10 cellular contexts compared by ENCODE assay signal in the genomic region with DNA sequence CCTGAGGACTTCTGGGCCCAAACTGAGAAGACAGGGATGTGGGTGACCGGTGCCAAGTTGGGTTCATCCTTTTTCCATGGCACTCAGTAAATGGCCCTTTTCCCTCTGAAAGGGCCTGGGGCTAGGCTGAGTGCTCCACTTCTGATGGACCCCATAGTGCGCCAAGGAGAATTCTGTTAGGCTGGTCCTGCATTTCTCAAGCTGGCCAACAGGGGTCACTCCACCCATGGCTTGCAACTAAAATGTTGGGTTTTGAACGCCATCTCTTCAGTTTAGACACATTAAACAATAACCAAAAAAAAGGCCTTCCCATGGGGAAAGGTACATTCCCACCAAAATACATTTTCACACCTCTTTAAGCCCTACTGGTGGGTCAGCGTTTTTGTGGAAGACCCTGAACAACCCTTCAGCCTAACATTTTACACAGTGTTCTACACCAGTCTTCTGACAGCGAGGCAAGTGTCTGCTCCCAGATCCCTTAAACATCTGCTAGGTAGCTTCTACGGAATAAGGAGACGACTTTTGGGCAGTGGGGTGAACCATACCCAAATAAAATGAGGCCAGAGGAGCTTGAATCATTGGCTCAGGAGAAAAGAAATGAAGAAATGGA. TPM values are rescaled to one million over a fixed set of nuclear protein-coding genes. Genes with fewer than 3 reads are reported as not detected.
A peak's percentile ranks its signal among the peaks of the same experiment; 100 is the strongest.
DNase-seq lines count a peak whose midpoint lies in the region; ATAC-seq and TF ChIP-seq lines count a peak whose summit lies in the region.
"Had no signal": no experiment of that assay in that cellular context is flagged by ENCODE, and none has a peak within 500 bp of the region (broad histone marks: within the 10 kb centered on the region; RNA-seq: fewer than 3 reads in every experiment).

No MANE protein-coding gene starts in this region.

- no peak overlapping the region for H3K4me2 ChIP-seq in DOHH2 (ENCODE audit: low read length)

- H3K4me1 ChIP-seq in DOHH2 (ENCODE audit: control insufficient read depth, low read length) (no peaks in the 10 kb centered on the region), breast epithelium (peaks cover 5 to 10% of the 10 kb centered on the region in 2 donors), neutrophil (ENCODE audit: control insufficient read depth in 1 of 2, insufficient read depth in 1 of 2, low read depth in 1 of 2, low read length in 1 of 2) (no peaks in the 10 kb centered on the region)

- TF ChIP-seq POLR2A in breast epithelium (IDR thresholded peaks at IDR 0.05) = no peak

- H3K4me3 ChIP-seq in DOHH2 (ENCODE audit: low read length) (no peak overlapping the region), breast epithelium (no peak overlapping the region), neutrophil (ENCODE audit: low read depth in 1 of 2, low read length in 1 of 2) (no peak overlapping the region)

- TF ChIP-seq EP300 in Ishikawa (IDR thresholded peaks at IDR 0.05; ENCODE audit: borderline replicate concordance) = no peak

- no peaks in the 10 kb centered on the region for H4K20me1 ChIP-seq in DOHH2 (ENCODE audit: control insufficient read depth, insufficient read depth, low read depth, low read length)

- ATAC-seq in HG03460 (IDR thresholded peaks at IDR 0.05; ENCODE audit: unreplicated experiment) (no peak), HG02798 (IDR thresholded peaks at IDR 0.05; ENCODE audit: poor library complexity, unreplicated experiment) (no peak), HG03095 (IDR thresholded peaks at IDR 0.05; ENCODE audit: unreplicated experiment) (no peak)

- H3K27ac ChIP-seq in DOHH2 (ENCODE audit: low read depth, low read length) = no peak overlapping the region
- H3K27ac ChIP-seq in breast epithelium = no peak overlapping the region
- no peak overlapping the region for H3K27ac ChIP-seq in neutrophil

- no peaks in the 10 kb centered on the region for H3K79me2 ChIP-seq in DOHH2 (ENCODE audit: control insufficient read depth, low read length)

- TF ChIP-seq CTCF in DOHH2 (IDR thresholded peaks at IDR 0.05; ENCODE audit: low read depth, low read length, poor library complexity, severe bottlenecking) (peak; percentile 88), breast epithelium (IDR thresholded peaks at IDR 0.05) (peak; percentile 16 to 30 (median 18)), neutrophil (IDR thresholded peaks at IDR 0.05) (peak; percentile 35)

- DNase-seq in breast epithelium (ENCODE audit: low spot score in 2 of 2) = no peak
- no peak for DNase-seq in activated effector memory CD4-positive, alpha-beta T cell treated with Interleukin-2 at 50 U/mL for 16 hours

- H3K9me3 ChIP-seq in DOHH2 (ENCODE audit: control insufficient read depth, insufficient read depth, low read length) (peaks cover 5% of the 10 kb centered on the region; the same call in 1 of the 2 replicates), breast epithelium (no peaks in the 10 kb centered on the region), neutrophil (no peaks in the 10 kb centered on the region)

- H3K9me2 ChIP-seq in DOHH2 (replicated peaks; ENCODE audit: control insufficient read depth, low read length) = no peaks in the 10 kb centered on the region

- intact Hi-C loops in breast epithelium (cut with DNase I; ENCODE audit: low total_unique reads) = loop anchor here (2.0 kb wide), 1 partner anchor 17 kb away; no protein-coding TSS in a partner anchor

- H3K27me3 ChIP-seq in DOHH2 (ENCODE audit: control insufficient read depth, low read length) (peaks cover 8% of the 10 kb centered on the region), breast epithelium (peaks cover 0 to 3% of the 10 kb centered on the region in 2 donors), neutrophil (peaks cover 81% of the 10 kb centered on the region)

- H3K36me3 ChIP-seq in DOHH2 (ENCODE audit: control insufficient read depth, low read length) (no peaks in the 10 kb centered on the region), breast epithelium (no peaks in the 10 kb centered on the region), neutrophil (no peaks in the 10 kb centered on the region)

- H3F3A ChIP-seq in DOHH2 (ENCODE audit: control insufficient read depth, insufficient read depth) = no peaks in the 10 kb centered on the region

- TF ChIP-seq RAD21 in Ishikawa (IDR thresholded peaks at IDR 0.05; ENCODE audit: low read depth) = peak; percentile 57

TF ChIP-seq in Ishikawa, 13 proteins besides CTCF, POLR2A, EP300 and RAD21:
- TF ChIP-seq FOXM1 (IDR thresholded peaks at IDR 0.05; ENCODE audit: borderline replicate concordance, low read depth) (no peak), NFIC (IDR thresholded peaks at IDR 0.05) (no peak), TEAD4 (IDR thresholded peaks at IDR 0.05) (no peak), CREB1 (IDR thresholded peaks at IDR 0.05; ENCODE audit: low read depth) (no peak), YY1 (IDR thresholded peaks at IDR 0.05; ENCODE audit: low read depth) (no peak), TCF12 (IDR thresholded peaks at IDR 0.05; ENCODE audit: low read depth) (no peak), EGR1 (IDR thresholded peaks at IDR 0.05) (no peak), TAF1 (IDR thresholded peaks at IDR 0.05; ENCODE audit: low read depth) (no peak), ZBTB7A (IDR thresholded peaks at IDR 0.05; ENCODE audit: low read depth) (no peak), CEBPB (IDR thresholded peaks at IDR 0.05) (no peak)
- TF ChIP-seq, protein P1, sequence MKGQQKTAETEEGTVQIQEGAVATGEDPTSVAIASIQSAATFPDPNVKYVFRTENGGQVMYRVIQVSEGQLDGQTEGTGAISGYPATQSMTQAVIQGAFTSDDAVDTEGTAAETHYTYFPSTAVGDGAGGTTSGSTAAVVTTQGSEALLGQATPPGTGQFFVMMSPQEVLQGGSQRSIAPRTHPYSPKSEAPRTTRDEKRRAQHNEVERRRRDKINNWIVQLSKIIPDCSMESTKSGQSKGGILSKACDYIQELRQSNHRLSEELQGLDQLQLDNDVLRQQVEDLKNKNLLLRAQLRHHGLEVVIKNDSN (IDR thresholded peaks at IDR 0.05) = no peak
- TF ChIP-seq, protein P2, sequence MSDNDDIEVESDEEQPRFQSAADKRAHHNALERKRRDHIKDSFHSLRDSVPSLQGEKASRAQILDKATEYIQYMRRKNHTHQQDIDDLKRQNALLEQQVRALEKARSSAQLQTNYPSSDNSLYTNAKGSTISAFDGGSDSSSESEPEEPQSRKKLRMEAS (IDR thresholded peaks at IDR 0.05) = no peak
- TF ChIP-seq, protein P3, sequence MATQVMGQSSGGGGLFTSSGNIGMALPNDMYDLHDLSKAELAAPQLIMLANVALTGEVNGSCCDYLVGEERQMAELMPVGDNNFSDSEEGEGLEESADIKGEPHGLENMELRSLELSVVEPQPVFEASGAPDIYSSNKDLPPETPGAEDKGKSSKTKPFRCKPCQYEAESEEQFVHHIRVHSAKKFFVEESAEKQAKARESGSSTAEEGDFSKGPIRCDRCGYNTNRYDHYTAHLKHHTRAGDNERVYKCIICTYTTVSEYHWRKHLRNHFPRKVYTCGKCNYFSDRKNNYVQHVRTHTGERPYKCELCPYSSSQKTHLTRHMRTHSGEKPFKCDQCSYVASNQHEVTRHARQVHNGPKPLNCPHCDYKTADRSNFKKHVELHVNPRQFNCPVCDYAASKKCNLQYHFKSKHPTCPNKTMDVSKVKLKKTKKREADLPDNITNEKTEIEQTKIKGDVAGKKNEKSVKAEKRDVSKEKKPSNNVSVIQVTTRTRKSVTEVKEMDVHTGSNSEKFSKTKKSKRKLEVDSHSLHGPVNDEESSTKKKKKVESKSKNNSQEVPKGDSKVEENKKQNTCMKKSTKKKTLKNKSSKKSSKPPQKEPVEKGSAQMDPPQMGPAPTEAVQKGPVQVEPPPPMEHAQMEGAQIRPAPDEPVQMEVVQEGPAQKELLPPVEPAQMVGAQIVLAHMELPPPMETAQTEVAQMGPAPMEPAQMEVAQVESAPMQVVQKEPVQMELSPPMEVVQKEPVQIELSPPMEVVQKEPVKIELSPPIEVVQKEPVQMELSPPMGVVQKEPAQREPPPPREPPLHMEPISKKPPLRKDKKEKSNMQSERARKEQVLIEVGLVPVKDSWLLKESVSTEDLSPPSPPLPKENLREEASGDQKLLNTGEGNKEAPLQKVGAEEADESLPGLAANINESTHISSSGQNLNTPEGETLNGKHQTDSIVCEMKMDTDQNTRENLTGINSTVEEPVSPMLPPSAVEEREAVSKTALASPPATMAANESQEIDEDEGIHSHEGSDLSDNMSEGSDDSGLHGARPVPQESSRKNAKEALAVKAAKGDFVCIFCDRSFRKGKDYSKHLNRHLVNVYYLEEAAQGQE (IDR thresholded peaks at IDR 0.05; ENCODE audit: low read depth) = no peak

RNA-seq across cellular contexts. Expression of a gene that starts 27.3 kb away (rescaled TPM):
- 100 to 1,000 TPM in 1 of 3 donors, 10 to 100 TPM in 2; 11.3 to 103 (median 15.4) TPM for total RNA-seq in breast epithelium
- total RNA-seq: lung microvascular endothelial cell; T-helper 1 cell treated with Interleukin-12 subunit alpha and Interleukin-12 subunit beta and Interleukin-4 antibody, amounts not matched to agents 30 ng/mL and 1 ng/mL, for 36 hours had no signal

RNA-seq across cellular contexts. Expression of a gene that starts 39.5 kb away (rescaled TPM):
- 1 to 10 TPM in 2 of 3 donors, under 1 TPM in 1; 0.33 to 5.4 (median 1.8) TPM for total RNA-seq in breast epithelium
- total RNA-seq: lung microvascular endothelial cell had no signal

RNA-seq across cellular contexts. Expression of a gene that starts 49.7 kb away (rescaled TPM):
- total RNA-seq in breast epithelium = 10 to 100 TPM; 28.5 to 37.9 (median 36.4) TPM

RNA-seq across cellular contexts. Expression of a gene that starts 58.1 kb away (rescaled TPM):
- total RNA-seq in breast epithelium = 100 to 1,000 TPM in 2 of 3 donors, 10 to 100 TPM in 1; 84.0 to 114 (median 113) TPM

Comparison
In these comparisons a context has a peak if more than half of its experiments do, and no peak if none do; other contexts are left out.
1. CTCF ChIP-seq: peak in every context shown above with its lines; median percentile 88 in DOHH2; 35 in neutrophil; 18 in breast epithelium.